22 cellular contexts compared by ENCODE assay signal in the genomic region with DNA sequence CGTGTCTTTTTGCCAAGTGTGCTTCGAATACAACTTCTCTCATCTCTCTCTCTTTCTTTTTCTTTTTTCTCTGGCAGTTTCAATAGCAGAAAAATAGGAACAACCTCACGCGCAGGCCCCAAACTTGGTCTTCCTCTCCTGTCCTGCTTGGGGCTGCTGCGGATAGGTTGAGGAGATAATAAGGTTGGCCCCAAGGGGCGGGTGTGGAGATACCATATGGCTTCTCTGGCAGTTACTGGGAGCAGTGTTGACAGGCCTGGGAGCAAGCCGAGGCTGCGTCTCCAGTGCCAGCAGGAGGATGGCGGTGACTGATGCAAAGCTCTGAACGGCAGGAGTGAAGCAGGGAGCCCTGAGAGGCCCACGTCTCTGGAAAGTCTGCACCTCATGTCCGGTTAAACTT.
DNase-seq lines count a peak whose midpoint lies in the region; ATAC-seq, FAIRE-seq and TF ChIP-seq lines count a peak whose summit lies in the region.
"Had no signal": no experiment of that assay in that cellular context is flagged by ENCODE, and none has a peak within 500 bp of the region (broad histone marks: within the 10 kb centered on the region; RNA-seq: fewer than 3 reads in every experiment).

No MANE protein-coding gene starts in this region.

- no peaks in the 10 kb centered on the region for H3K4me1 Mint-ChIP-seq in stimulated activated naive B cell treated with anti-CD40 and anti-IgM and Interleukin-4, amounts not matched to agents 10 μg/mL and 1 μg/mL and 100 μg/mL, for 72 hours
- H3K4me1 Mint-ChIP-seq: B cell; stimulated activated memory B cell treated with anti-CD40 and anti-IgM and Interleukin-4, amounts not matched to agents 10 μg/mL and 1 μg/mL and 100 μg/mL, for 72 hours had no signal

- H3K27me3 Mint-ChIP-seq in stimulated activated naive B cell treated with anti-CD40 and anti-IgM and Interleukin-4, amounts not matched to agents 10 μg/mL and 1 μg/mL and 100 μg/mL, for 72 hours = peaks cover 0 to 7% of the 10 kb centered on the region in 2 donors
- H3K27me3 Mint-ChIP-seq: activated CD8-positive, alpha-beta T cell treated with anti-CD3 and anti-CD28 coated beads for 36 hours; B cell; IgD-negative memory B cell; stimulated activated memory B cell treated with anti-CD40 and anti-IgM and Interleukin-4, amounts not matched to agents 10 μg/mL and 1 μg/mL and 100 μg/mL, for 72 hours had no signal

- peaks cover 0 to under 1% of the 10 kb centered on the region in 2 donors for H3K9me3 Mint-ChIP-seq in stimulated activated naive B cell treated with anti-CD40 and anti-IgM and Interleukin-4, amounts not matched to agents 10 μg/mL and 1 μg/mL and 100 μg/mL, for 72 hours
- H3K9me3 Mint-ChIP-seq: activated CD8-positive, alpha-beta T cell treated with anti-CD3 and anti-CD28 coated beads for 36 hours; IgD-negative memory B cell had no signal

- TF ChIP-seq CTCF in ascending aorta (IDR thresholded peaks at IDR 0.05) (no peak), heart left ventricle (IDR thresholded peaks at IDR 0.05) (no peak), D721Med (IDR thresholded peaks at IDR 0.05; ENCODE audit: insufficient read depth, missing control alignments) (no peak)

- no peaks in the 10 kb centered on the region for H3K36me3 ChIP-seq in ascending aorta
- no peaks in the 10 kb centered on the region for H3K36me3 ChIP-seq in heart left ventricle
- H3K36me3 ChIP-seq: gastroesophageal sphincter, transverse colon had no signal

- DNase-seq in NCI-H1694 treated with DMSO at 0.1 percent for 48 hours (lab: John Stamatoyannopoulos, UW) (peak; percentile 83), ascending aorta (ENCODE audit: low spot score in 2 of 2) (no peak), heart left ventricle (peak; percentile 10 to 74 (median 57)), D721Med (ENCODE audit: insufficient read length, low spot score) (no peak)
- no peak for DNase-seq in stimulated activated naive B cell treated with anti-CD40 and anti-IgM and Interleukin-4, amounts not matched to agents 10 μg/mL and 1 μg/mL and 100 μg/mL, for 72 hours
- DNase-seq in stimulated activated CD4-positive, alpha-beta T cell treated with anti-CD3 and anti-CD28 coated beads, Interleukin-4, amount 100 ng/mL, for 1 hour = no peak
- DNase-seq: activated CD8-positive, alpha-beta T cell treated with anti-CD3 and anti-CD28 coated beads for 36 hours; Caco-2; kidney glomerular epithelial cell; NCI-H187; NCI-H345; SK-N-SH; transverse colon had no signal

- WGBS in heart left ventricle, 4 donors = 41 to 50% (median 42%) methylated on average over 12 of the region's 12 CpGs

- no peak overlapping the region for H3K4me3 Mint-ChIP-seq in stimulated activated naive B cell treated with anti-CD40 and anti-IgM and Interleukin-4, amounts not matched to agents 10 μg/mL and 1 μg/mL and 100 μg/mL, for 72 hours
- H3K4me3 Mint-ChIP-seq: activated CD8-positive, alpha-beta T cell treated with anti-CD3 and anti-CD28 coated beads for 36 hours; B cell; natural killer cell treated with Interleukin-12 subunit alpha and Interleukin-12 subunit beta and Interleukin-15 and Interleukin-18, amount 100 ng/mL, for 72 hours; stimulated activated memory B cell treated with anti-CD40 and anti-IgM and Interleukin-4, amounts not matched to agents 10 μg/mL and 1 μg/mL and 100 μg/mL, for 72 hours had no signal

- H3K36me3 Mint-ChIP-seq in stimulated activated naive B cell treated with anti-CD40 and anti-IgM and Interleukin-4, amounts not matched to agents 10 μg/mL and 1 μg/mL and 100 μg/mL, for 72 hours = no peaks in the 10 kb centered on the region
- H3K36me3 Mint-ChIP-seq: IgD-negative memory B cell; natural killer cell treated with Interleukin-12 subunit alpha and Interleukin-12 subunit beta and Interleukin-15 and Interleukin-18, amount 100 ng/mL, for 72 hours; stimulated activated memory B cell treated with anti-CD40 and anti-IgM and Interleukin-4, amounts not matched to agents 10 μg/mL and 1 μg/mL and 100 μg/mL, for 72 hours had no signal

- TF ChIP-seq POLR2A in heart left ventricle (IDR thresholded peaks at IDR 0.05) = no peak

- H3K9me3 ChIP-seq in ascending aorta = no peaks in the 10 kb centered on the region
- no peaks in the 10 kb centered on the region for H3K9me3 ChIP-seq in heart left ventricle
- H3K9me3 ChIP-seq: Caco-2, gastroesophageal sphincter, SK-N-SH, transverse colon had no signal

- no peak overlapping the region for H3K27ac Mint-ChIP-seq in stimulated activated naive B cell treated with anti-CD40 and anti-IgM and Interleukin-4, amounts not matched to agents 10 μg/mL and 1 μg/mL and 100 μg/mL, for 72 hours
- H3K27ac Mint-ChIP-seq: activated CD8-positive, alpha-beta T cell treated with anti-CD3 and anti-CD28 coated beads for 36 hours; B cell; IgD-negative memory B cell; natural killer cell treated with Interleukin-12 subunit alpha and Interleukin-12 subunit beta and Interleukin-15 and Interleukin-18, amount 100 ng/mL, for 72 hours; stimulated activated memory B cell treated with anti-CD40 and anti-IgM and Interleukin-4, amounts not matched to agents 10 μg/mL and 1 μg/mL and 100 μg/mL, for 72 hours had no signal

- intact Hi-C loops in ascending aorta (cut with DNase I) = no loop called here
- intact Hi-C loops in heart left ventricle (cut with DNase I) = no loop called here

- no peaks in the 10 kb centered on the region for H3K27me3 ChIP-seq in ascending aorta
- H3K27me3 ChIP-seq in heart left ventricle = no peaks in the 10 kb centered on the region
- H3K27me3 ChIP-seq: gastroesophageal sphincter, transverse colon had no signal

- peaks cover 0 to 4% of the 10 kb centered on the region in 2 donors for H3K4me1 ChIP-seq in ascending aorta
- peaks cover 0 to 18% (median 0%) of the 10 kb centered on the region in 12 donors for H3K4me1 ChIP-seq in heart left ventricle
- H3K4me1 ChIP-seq: Caco-2, gastroesophageal sphincter, parathyroid adenoma, transverse colon had no signal

- FAIRE-seq in D721Med (lab: Jason Lieb, UNC) = no peak
- FAIRE-seq: RCC 7860 had no signal

- H3K27ac ChIP-seq in ascending aorta (peak overlapping the region; percentile 41 to 42), heart left ventricle (no peak overlapping the region)
- H3K27ac ChIP-seq: gastroesophageal sphincter, HL-60, parathyroid adenoma, transverse colon had no signal

- ATAC-seq in heart left ventricle (peak; percentile 77 to 95 (median 85)), GM18498 (IDR thresholded peaks at IDR 0.05; ENCODE audit: unreplicated experiment) (no peak)
- ATAC-seq in stimulated activated naive B cell treated with anti-CD40 and anti-IgM and Interleukin-4, amounts not matched to agents 10 μg/mL and 1 μg/mL and 100 μg/mL, for 72 hours (replicated peaks) = no peak
- ATAC-seq: activated CD8-positive, alpha-beta T cell treated with anti-CD3 and anti-CD28 coated beads for 36 hours; gastroesophageal sphincter; natural killer cell treated with Interleukin-12 subunit alpha and Interleukin-12 subunit beta and Interleukin-15 and Interleukin-18, amount 100 ng/mL, for 72 hours; stimulated activated memory B cell treated with anti-CD40 and anti-IgM and Interleukin-4, amounts not matched to agents 10 μg/mL and 1 μg/mL and 100 μg/mL, for 72 hours had no signal

- peak overlapping the region in 1 of 2 donors; percentile 44 for H3K4me3 ChIP-seq in ascending aorta
- H3K4me3 ChIP-seq in heart left ventricle = no peak overlapping the region
- H3K4me3 ChIP-seq: gastroesophageal sphincter, transverse colon had no signal

Comparison
In these comparisons a context has a peak if more than half of its experiments do, and no peak if none do; other contexts are left out.
1. DNase-seq: peak in NCI-H1694 treated with DMSO at 0.1 percent for 48 hours (single experiment) and heart left ventricle (5 of 5); none in ascending aorta (0 of 2), D721Med (single experiment), stimulated activated naive B cell treated with anti-CD40 and anti-IgM and Interleukin-4, amounts not matched to agents 10 μg/mL and 1 μg/mL and 100 μg/mL, for 72 hours (single experiment) and stimulated activated CD4-positive, alpha-beta T cell treated with anti-CD3 and anti-CD28 coated beads, Interleukin-4, amount 100 ng/mL, for 1 hour (single experiment).
2. H3K27ac ChIP-seq: peak in ascending aorta (2 of 2); none in heart left ventricle (0 of 12).
3. ATAC-seq: peak in heart left ventricle (4 of 4); none in stimulated activated naive B cell treated with anti-CD40 and anti-IgM and Interleukin-4, amounts not matched to agents 10 μg/mL and 1 μg/mL and 100 μg/mL, for 72 hours (0 of 2) and GM18498 (single experiment).